In the genomic region with DNA sequence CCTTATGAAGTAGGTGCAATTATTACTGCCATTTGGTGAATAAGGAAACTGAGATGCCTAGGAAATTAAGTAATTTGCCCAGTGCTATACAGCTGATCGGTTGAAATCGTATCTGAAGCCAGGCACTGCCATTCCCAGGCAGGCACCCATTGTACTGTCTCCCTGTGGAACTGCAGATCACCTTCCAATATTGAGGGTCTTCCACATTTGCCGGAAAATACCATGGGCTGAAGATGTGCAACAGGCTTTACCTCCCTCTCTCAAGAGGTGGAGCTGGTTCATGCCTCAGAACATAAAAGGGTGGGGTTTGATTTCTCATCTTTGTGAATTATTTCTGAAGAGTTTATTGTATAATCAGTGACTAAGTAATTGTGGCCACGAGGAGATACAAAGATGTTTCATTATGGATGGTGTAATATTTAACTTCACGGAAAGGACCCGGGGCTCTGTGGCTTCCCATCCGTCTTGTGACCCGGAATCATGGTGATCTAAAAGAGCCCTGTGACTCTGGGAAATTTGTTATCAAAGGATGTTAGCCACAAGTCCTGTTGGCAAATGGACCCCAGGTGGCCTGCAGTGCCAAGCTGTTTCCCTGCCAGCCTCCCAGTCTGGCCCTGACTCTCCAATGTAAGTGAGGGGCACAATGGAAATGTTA, we compare ENCODE assay signal across 2 cellular contexts.
TF ChIP-seq lines count a peak whose summit lies in the region.

No MANE protein-coding gene starts in this region.

TF ChIP-seq in A549, 52 proteins besides CTCF, POLR2A, EP300 and RAD21 (continued from another document):
- TF ChIP-seq MAZ (IDR thresholded peaks at IDR 0.05; ENCODE audit: borderline replicate concordance, low read depth, low read length) (no peak), MYC (IDR thresholded peaks at IDR 0.05; ENCODE audit: borderline replicate concordance, low read length) (no peak), CHD2 (IDR thresholded peaks at IDR 0.05; ENCODE audit: low read length, partially characterized antibody) (no peak), BHLHE40 (IDR thresholded peaks at IDR 0.05; ENCODE audit: low read depth, low read length) (no peak), KDM1A (IDR thresholded peaks at IDR 0.05; ENCODE audit: low read depth) (no peak), ESRRA (IDR thresholded peaks at IDR 0.05; ENCODE audit: borderline replicate concordance, low read length) (no peak), CHD4 (IDR thresholded peaks at IDR 0.05; ENCODE audit: borderline replicate concordance) (no peak), FOSL2 (IDR thresholded peaks at IDR 0.05) (no peak), FOSL2 (CRISPR knock-in tag; IDR thresholded peaks at IDR 0.05) (no peak), PHF8 (IDR thresholded peaks at IDR 0.05; ENCODE audit: borderline replicate concordance, low read depth) (no peak), TP53 (CRISPR knock-in tag; IDR thresholded peaks at IDR 0.05) (no peak), TFCP2L1 (CRISPR knock-in tag; IDR thresholded peaks at IDR 0.05) (no peak), ZNF302 (CRISPR knock-in tag; IDR thresholded peaks at IDR 0.05) (no peak)
- TF ChIP-seq, protein P1, sequence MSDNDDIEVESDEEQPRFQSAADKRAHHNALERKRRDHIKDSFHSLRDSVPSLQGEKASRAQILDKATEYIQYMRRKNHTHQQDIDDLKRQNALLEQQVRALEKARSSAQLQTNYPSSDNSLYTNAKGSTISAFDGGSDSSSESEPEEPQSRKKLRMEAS (IDR thresholded peaks at IDR 0.05): no peak
- TF ChIP-seq, protein P2, sequence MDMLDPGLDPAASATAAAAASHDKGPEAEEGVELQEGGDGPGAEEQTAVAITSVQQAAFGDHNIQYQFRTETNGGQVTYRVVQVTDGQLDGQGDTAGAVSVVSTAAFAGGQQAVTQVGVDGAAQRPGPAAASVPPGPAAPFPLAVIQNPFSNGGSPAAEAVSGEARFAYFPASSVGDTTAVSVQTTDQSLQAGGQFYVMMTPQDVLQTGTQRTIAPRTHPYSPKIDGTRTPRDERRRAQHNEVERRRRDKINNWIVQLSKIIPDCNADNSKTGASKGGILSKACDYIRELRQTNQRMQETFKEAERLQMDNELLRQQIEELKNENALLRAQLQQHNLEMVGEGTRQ (IDR thresholded peaks at IDR 0.05): no peak
- TF ChIP-seq, protein P3, sequence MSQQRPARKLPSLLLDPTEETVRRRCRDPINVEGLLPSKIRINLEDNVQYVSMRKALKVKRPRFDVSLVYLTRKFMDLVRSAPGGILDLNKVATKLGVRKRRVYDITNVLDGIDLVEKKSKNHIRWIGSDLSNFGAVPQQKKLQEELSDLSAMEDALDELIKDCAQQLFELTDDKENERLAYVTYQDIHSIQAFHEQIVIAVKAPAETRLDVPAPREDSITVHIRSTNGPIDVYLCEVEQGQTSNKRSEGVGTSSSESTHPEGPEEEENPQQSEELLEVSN (IDR thresholded peaks at IDR 0.05; ENCODE audit: borderline replicate concordance, low read depth): no peak
- TF ChIP-seq, protein P4, sequence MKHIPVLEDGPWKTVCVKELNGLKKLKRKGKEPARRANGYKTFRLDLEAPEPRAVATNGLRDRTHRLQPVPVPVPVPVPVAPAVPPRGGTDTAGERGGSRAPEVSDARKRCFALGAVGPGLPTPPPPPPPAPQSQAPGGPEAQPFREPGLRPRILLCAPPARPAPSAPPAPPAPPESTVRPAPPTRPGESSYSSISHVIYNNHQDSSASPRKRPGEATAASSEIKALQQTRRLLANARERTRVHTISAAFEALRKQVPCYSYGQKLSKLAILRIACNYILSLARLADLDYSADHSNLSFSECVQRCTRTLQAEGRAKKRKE (CRISPR knock-in tag; IDR thresholded peaks at IDR 0.05; ENCODE audit: low read depth): no peak

TF ChIP-seq in WTC11, 78 proteins besides CTCF, POLR2A, EP300 and RAD21 (continued from another document):
- TF ChIP-seq E2F4 (CRISPR knock-in tag; IDR thresholded peaks at IDR 0.05; ENCODE audit: borderline replicate concordance, low read depth) (no peak), NR1H2 (CRISPR knock-in tag; IDR thresholded peaks at IDR 0.05) (no peak)
